ENCODE assay signal across 16 cellular contexts in genomic region chr11:110279881-110280280, GRCh38.
"Had no signal": no experiment of that assay in that cellular context is flagged by ENCODE, and none has a peak within 500 bp of the region (broad histone marks: within the 10 kb centered on the region; RNA-seq: fewer than 3 reads in every experiment).

No MANE protein-coding gene starts in this region.

- H3K27me3 Mint-ChIP-seq: activated naive CD8-positive, alpha-beta T cell treated with anti-CD3 and anti-CD28 coated beads, Interleukin-2, amount 50 U/mL, for 24 hours; stimulated activated memory B cell treated with anti-CD40 and anti-IgM and Interleukin-4, amounts not matched to agents 10 μg/mL and 1 μg/mL and 100 μg/mL, for 72 hours had no signal

- H3K4me1 Mint-ChIP-seq: activated naive CD8-positive, alpha-beta T cell treated with anti-CD3 and anti-CD28 coated beads, Interleukin-2, amount 50 U/mL, for 24 hours; stimulated activated memory B cell treated with anti-CD40 and anti-IgM and Interleukin-4, amounts not matched to agents 10 μg/mL and 1 μg/mL and 100 μg/mL, for 72 hours had no signal

- H3K9me3 ChIP-seq: ascending aorta, colonic mucosa, pancreas, tibial nerve had no signal

- H3K4me3 Mint-ChIP-seq: activated naive CD8-positive, alpha-beta T cell treated with anti-CD3 and anti-CD28 coated beads, Interleukin-2, amount 50 U/mL, for 24 hours; activated T-cell treated with anti-CD3 and anti-CD28 coated beads, Interleukin-2, amount 50 U/mL, for 72 hours; neural crest cell; stimulated activated memory B cell treated with anti-CD40 and anti-IgM and Interleukin-4, amounts not matched to agents 10 μg/mL and 1 μg/mL and 100 μg/mL, for 72 hours had no signal

- ATAC-seq: activated CD4-positive, CD25-positive, alpha-beta regulatory T cell treated with anti-CD3 and anti-CD28 coated beads, Interleukin-2, amount 50 U/mL, for 24 hours; activated naive CD8-positive, alpha-beta T cell treated with anti-CD3 and anti-CD28 coated beads, Interleukin-2, amount 50 U/mL, for 24 hours; activated T-cell treated with anti-CD3 and anti-CD28 coated beads, Interleukin-2, amount 50 U/mL, for 72 hours; pancreas; stimulated activated memory B cell treated with anti-CD40 and anti-IgM and Interleukin-4, amounts not matched to agents 10 μg/mL and 1 μg/mL and 100 μg/mL, for 72 hours had no signal

- DNase-seq: activated CD4-positive, alpha-beta T cell treated with anti-CD3 and anti-CD28 coated beads, Interleukin-2, amount 50 U/mL, for 48 hours; activated naive CD4-positive, alpha-beta T cell; activated naive CD8-positive, alpha-beta T cell treated with anti-CD3 and anti-CD28 coated beads, Interleukin-2, amount 50 U/mL, for 24 hours; activated T-cell treated with anti-CD3 and anti-CD28 coated beads, Interleukin-2, amount 50 U/mL, for 72 hours; colonic mucosa; effector CD4-positive, alpha-beta T cell; hippocampal formation; kidney glomerular epithelial cell; pancreas; small intestine had no signal

- H3K27ac Mint-ChIP-seq: activated naive CD8-positive, alpha-beta T cell treated with anti-CD3 and anti-CD28 coated beads, Interleukin-2, amount 50 U/mL, for 24 hours; activated T-cell treated with anti-CD3 and anti-CD28 coated beads, Interleukin-2, amount 50 U/mL, for 72 hours; stimulated activated memory B cell treated with anti-CD40 and anti-IgM and Interleukin-4, amounts not matched to agents 10 μg/mL and 1 μg/mL and 100 μg/mL, for 72 hours had no signal

- H3K9me3 Mint-ChIP-seq: activated naive CD8-positive, alpha-beta T cell treated with anti-CD3 and anti-CD28 coated beads, Interleukin-2, amount 50 U/mL, for 24 hours; activated T-cell treated with anti-CD3 and anti-CD28 coated beads, Interleukin-2, amount 50 U/mL, for 72 hours; neural crest cell; stimulated activated memory B cell treated with anti-CD40 and anti-IgM and Interleukin-4, amounts not matched to agents 10 μg/mL and 1 μg/mL and 100 μg/mL, for 72 hours had no signal

- H3K4me3 ChIP-seq: ascending aorta, cardiac muscle cell, colonic mucosa, pancreas, tibial nerve had no signal

- H3K36me3 ChIP-seq: colonic mucosa, pancreas had no signal

- H3K27ac ChIP-seq: ascending aorta, cardiac muscle cell, colonic mucosa, pancreas, tibial nerve had no signal

- H3K27me3 ChIP-seq: ascending aorta, cardiac muscle cell, colonic mucosa, pancreas, tibial nerve had no signal
